1 cellular context compared by ENCODE assay signal in the genomic region with DNA sequence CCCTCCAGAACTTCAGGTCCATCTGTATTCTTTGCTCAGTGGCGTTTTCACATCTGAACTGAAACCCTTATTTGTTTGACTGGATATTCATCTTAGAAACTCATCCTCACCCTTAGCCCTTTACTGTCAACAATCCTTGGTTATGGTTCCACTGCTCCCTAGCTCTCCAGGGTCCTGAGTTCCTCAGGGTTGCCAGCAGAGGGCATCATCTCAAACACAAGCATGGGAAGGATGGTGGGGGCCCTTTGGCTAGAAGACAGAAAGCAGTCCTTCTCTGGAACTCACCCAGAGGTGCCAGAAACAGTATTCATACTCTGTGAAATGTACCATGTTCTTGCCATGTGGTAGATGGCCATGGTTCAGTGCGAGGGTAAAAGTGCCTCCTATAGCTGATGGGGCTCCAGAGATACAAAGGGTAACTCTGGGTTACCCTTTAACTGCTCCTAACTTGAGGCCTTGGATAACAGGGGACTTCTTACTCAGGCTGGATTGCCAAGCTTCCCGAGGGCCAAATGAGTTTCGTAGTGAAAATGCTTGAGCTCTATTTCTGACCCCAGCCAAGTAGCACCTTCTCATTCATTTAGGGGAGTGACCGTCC.
TF ChIP-seq lines count a peak whose summit lies in the region.

No MANE protein-coding gene starts in this region.

TF ChIP-seq in Ishikawa, 13 proteins besides CTCF, POLR2A, EP300 and RAD21 (continued from another document):
- TF ChIP-seq, protein P1, sequence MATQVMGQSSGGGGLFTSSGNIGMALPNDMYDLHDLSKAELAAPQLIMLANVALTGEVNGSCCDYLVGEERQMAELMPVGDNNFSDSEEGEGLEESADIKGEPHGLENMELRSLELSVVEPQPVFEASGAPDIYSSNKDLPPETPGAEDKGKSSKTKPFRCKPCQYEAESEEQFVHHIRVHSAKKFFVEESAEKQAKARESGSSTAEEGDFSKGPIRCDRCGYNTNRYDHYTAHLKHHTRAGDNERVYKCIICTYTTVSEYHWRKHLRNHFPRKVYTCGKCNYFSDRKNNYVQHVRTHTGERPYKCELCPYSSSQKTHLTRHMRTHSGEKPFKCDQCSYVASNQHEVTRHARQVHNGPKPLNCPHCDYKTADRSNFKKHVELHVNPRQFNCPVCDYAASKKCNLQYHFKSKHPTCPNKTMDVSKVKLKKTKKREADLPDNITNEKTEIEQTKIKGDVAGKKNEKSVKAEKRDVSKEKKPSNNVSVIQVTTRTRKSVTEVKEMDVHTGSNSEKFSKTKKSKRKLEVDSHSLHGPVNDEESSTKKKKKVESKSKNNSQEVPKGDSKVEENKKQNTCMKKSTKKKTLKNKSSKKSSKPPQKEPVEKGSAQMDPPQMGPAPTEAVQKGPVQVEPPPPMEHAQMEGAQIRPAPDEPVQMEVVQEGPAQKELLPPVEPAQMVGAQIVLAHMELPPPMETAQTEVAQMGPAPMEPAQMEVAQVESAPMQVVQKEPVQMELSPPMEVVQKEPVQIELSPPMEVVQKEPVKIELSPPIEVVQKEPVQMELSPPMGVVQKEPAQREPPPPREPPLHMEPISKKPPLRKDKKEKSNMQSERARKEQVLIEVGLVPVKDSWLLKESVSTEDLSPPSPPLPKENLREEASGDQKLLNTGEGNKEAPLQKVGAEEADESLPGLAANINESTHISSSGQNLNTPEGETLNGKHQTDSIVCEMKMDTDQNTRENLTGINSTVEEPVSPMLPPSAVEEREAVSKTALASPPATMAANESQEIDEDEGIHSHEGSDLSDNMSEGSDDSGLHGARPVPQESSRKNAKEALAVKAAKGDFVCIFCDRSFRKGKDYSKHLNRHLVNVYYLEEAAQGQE (IDR thresholded peaks at IDR 0.05; ENCODE audit: low read depth), result no peak
- TF ChIP-seq TCF12 (IDR thresholded peaks at IDR 0.05; ENCODE audit: low read depth) (no peak), NFIC (IDR thresholded peaks at IDR 0.05) (no peak), EGR1 (IDR thresholded peaks at IDR 0.05) (no peak), CEBPB (IDR thresholded peaks at IDR 0.05) (no peak), ZBTB7A (IDR thresholded peaks at IDR 0.05; ENCODE audit: low read depth) (no peak)
- TF ChIP-seq, protein P2, sequence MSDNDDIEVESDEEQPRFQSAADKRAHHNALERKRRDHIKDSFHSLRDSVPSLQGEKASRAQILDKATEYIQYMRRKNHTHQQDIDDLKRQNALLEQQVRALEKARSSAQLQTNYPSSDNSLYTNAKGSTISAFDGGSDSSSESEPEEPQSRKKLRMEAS (IDR thresholded peaks at IDR 0.05), result no peak
TF ChIP-seq in Ishikawa: peak in this region for 0.
